Comparison of ENCODE assay signal across 19 cellular contexts in genomic region chr16:48997946-48998345, GRCh38.
DNase-seq lines count a peak whose midpoint lies in the region; ATAC-seq and TF ChIP-seq lines count a peak whose summit lies in the region.
"Had no signal": no experiment of that assay in that cellular context is flagged by ENCODE, and none has a peak within 500 bp of the region (broad histone marks: within the 10 kb centered on the region; RNA-seq: fewer than 3 reads in every experiment).

No MANE protein-coding gene starts in this region.

- H3K27me3 ChIP-seq in GM23338 (ENCODE audit: insufficient read depth) (no peaks in the 10 kb centered on the region), muscle layer of colon (ENCODE audit: control insufficient read depth in 1 of 2, insufficient read depth in 2 of 2, low read length in 2 of 2) (no peaks in the 10 kb centered on the region), rectal smooth muscle tissue (ENCODE audit: control insufficient read depth, insufficient read depth, low read length) (no peaks in the 10 kb centered on the region), stomach (no peaks in the 10 kb centered on the region)
- H3K27me3 ChIP-seq: BLaER1 had no signal

- POLR2A ChIA-PET in naive thymus-derived CD8-positive, alpha-beta T cell (lab: Charles Lee) = no interaction called here

- TF ChIP-seq CTCF in GM23338 (conservative IDR thresholded peaks at IDR 0.05; ENCODE audit: low read depth in 2 of 2) (no peak), type B pancreatic cell (conservative IDR thresholded peaks at IDR 0.05) (no peak), stomach (IDR thresholded peaks at IDR 0.05) (no peak)

- 0 out of 2 replicates have a peak overlapping the region, but pooled peaks have one; percentile 38 for H2AFZ ChIP-seq in GM23338
- H2AFZ ChIP-seq: GM23248 had no signal

- no peak for TF ChIP-seq EP300 in stomach (IDR thresholded peaks at IDR 0.05)

- H3K36me3 ChIP-seq in GM23338 (ENCODE audit: insufficient read depth) (no peaks in the 10 kb centered on the region), muscle layer of colon (ENCODE audit: insufficient read depth, low read length) (no peaks in the 10 kb centered on the region), rectal smooth muscle tissue (ENCODE audit: control insufficient read depth, insufficient read depth, low read length) (no peaks in the 10 kb centered on the region), stomach (no peaks in the 10 kb centered on the region)
- H3K36me3 ChIP-seq: BLaER1, HAP-1 had no signal

- H3K4me3 Mint-ChIP-seq in GM23338 (no peak overlapping the region), type B pancreatic cell (no peak overlapping the region)
- H3K4me3 Mint-ChIP-seq in naive thymus-derived CD8-positive, alpha-beta T cell = no peak overlapping the region
- H3K4me3 Mint-ChIP-seq: B cell; CD8-positive, alpha-beta T cell; HFFc6 had no signal

- H3F3A ChIP-seq in GM23338 (replicated peaks; ENCODE audit: low read depth) = no peaks in the 10 kb centered on the region

- H3K9ac ChIP-seq in muscle layer of colon (ENCODE audit: low read length) (no peak overlapping the region), rectal smooth muscle tissue (ENCODE audit: low read length) (no peak overlapping the region)
- H3K9ac ChIP-seq: BLaER1, GM23248 had no signal

- ATAC-seq in GM23338 = no peak
- no peak for ATAC-seq in naive thymus-derived CD8-positive, alpha-beta T cell
- ATAC-seq: CD8-positive, alpha-beta T cell had no signal

- intact Hi-C loops in stomach (cut with DNase I; ENCODE audit: low total_unique reads) = no loop called here

- H3K4me3 ChIP-seq in GM23338 = no peak overlapping the region
- no peak overlapping the region for H3K4me3 ChIP-seq in muscle layer of colon (ENCODE audit: low read depth in 1 of 2, low read length in 2 of 2)
- no peak overlapping the region for H3K4me3 ChIP-seq in rectal smooth muscle tissue (ENCODE audit: low read length)
- H3K4me3 ChIP-seq in stomach = no peak overlapping the region
- H3K4me3 ChIP-seq: BLaER1, GM23248, HAP-1 had no signal

- H3K36me3 Mint-ChIP-seq in GM23338 (ENCODE audit: low read depth) (no peaks in the 10 kb centered on the region), type B pancreatic cell (no peaks in the 10 kb centered on the region)
- H3K36me3 Mint-ChIP-seq in naive thymus-derived CD8-positive, alpha-beta T cell = peaks cover 0 to 5% (median 2%) of the 10 kb centered on the region in 3 donors
- H3K36me3 Mint-ChIP-seq: CD4-positive, CD25-positive, alpha-beta regulatory T cell; CD8-positive, alpha-beta T cell had no signal

- DNase-seq in GM23338 (ENCODE audit: low spot score) (no peak), type B pancreatic cell (ENCODE audit: extremely low spot score, unreplicated experiment) (peak; percentile 62), stomach (no peak)
- DNase-seq in activated CD8-positive, alpha-beta memory T cell treated with anti-CD3 and anti-CD28 coated beads, Interleukin-2, amount 50 U/mL, for 4 hours = no peak
- DNase-seq in naive thymus-derived CD8-positive, alpha-beta T cell = no peak
- DNase-seq: Caco-2; CD4-positive, CD25-positive, alpha-beta regulatory T cell; CD8-positive, alpha-beta T cell; DMS153; DND-41; GM23248; HFFc6 had no signal

- H3K79me2 ChIP-seq in GM23338 (replicated peaks; ENCODE audit: insufficient read depth) = no peaks in the 10 kb centered on the region

- H3K4me1 Mint-ChIP-seq in GM23338 = peaks cover 18% of the 10 kb centered on the region
- H3K4me1 Mint-ChIP-seq in type B pancreatic cell (ENCODE audit: unreplicated experiment) = peaks cover 16% of the 10 kb centered on the region
- H3K4me1 Mint-ChIP-seq in naive thymus-derived CD8-positive, alpha-beta T cell = no peaks in the 10 kb centered on the region
- H3K4me1 Mint-ChIP-seq: B cell; CD4-positive, CD25-positive, alpha-beta regulatory T cell had no signal

- H4K20me1 ChIP-seq in GM23338 (replicated peaks; ENCODE audit: insufficient read depth) = no peaks in the 10 kb centered on the region
- H4K20me1 ChIP-seq: BLaER1 had no signal

- H3K27me3 Mint-ChIP-seq in GM23338 (ENCODE audit: insufficient read depth, low read depth, poor library complexity) (peaks cover 2% of the 10 kb centered on the region), type B pancreatic cell (peaks cover 21% of the 10 kb centered on the region)
- H3K27me3 Mint-ChIP-seq in naive thymus-derived CD8-positive, alpha-beta T cell = peaks cover 0 to 32% (median 3%) of the 10 kb centered on the region in 5 donors
- H3K27me3 Mint-ChIP-seq: B cell; CD4-positive, CD25-positive, alpha-beta regulatory T cell had no signal

- H3K4me1 ChIP-seq in GM23338 (ENCODE audit: insufficient read depth) (peaks cover 6% of the 10 kb centered on the region; the same call in 1 of the 2 replicates), muscle layer of colon (ENCODE audit: insufficient read depth, low read length) (peaks cover 44% of the 10 kb centered on the region), rectal smooth muscle tissue (ENCODE audit: control insufficient read depth, insufficient read depth, low read length) (peaks cover 4% of the 10 kb centered on the region), stomach (peaks cover 0 to 14% (median 0%) of the 10 kb centered on the region in 4 donors)
- H3K4me1 ChIP-seq: BLaER1, HAP-1 had no signal

- H3K9me3 Mint-ChIP-seq in GM23338 (no peaks in the 10 kb centered on the region), type B pancreatic cell (no peaks in the 10 kb centered on the region)
- H3K9me3 Mint-ChIP-seq in naive thymus-derived CD8-positive, alpha-beta T cell = peaks cover 0 to 15% (median 0%) of the 10 kb centered on the region in 9 donors
- H3K9me3 Mint-ChIP-seq: CD8-positive, alpha-beta T cell had no signal

- TF ChIP-seq POLR2A in stomach (IDR thresholded peaks at IDR 0.05) = no peak

- no peak overlapping the region for H3K4me2 ChIP-seq in GM23338
- H3K4me2 ChIP-seq: BLaER1 had no signal

- H3K9me3 ChIP-seq in muscle layer of colon (ENCODE audit: low read length) (no peaks in the 10 kb centered on the region), stomach (no peaks in the 10 kb centered on the region)
- H3K9me3 ChIP-seq: BLaER1, Caco-2, HAP-1 had no signal

- WGBS in stomach, 5 donors = 75 to 84% (median 82%) methylated on average over 3 of the region's 3 CpGs

- H3K9me2 ChIP-seq in GM23338 (ENCODE audit: insufficient read depth) = no peaks in the 10 kb centered on the region

- H3K27ac ChIP-seq in GM23338 (ENCODE audit: low read depth) (no peak overlapping the region), muscle layer of colon (ENCODE audit: low read depth, low read length) (peak overlapping the region; percentile 61), rectal smooth muscle tissue (ENCODE audit: low read depth, low read length) (peak overlapping the region; percentile 84), stomach (peak overlapping the region in 1 of 5 donors; percentile 63)
- H3K27ac ChIP-seq: 22Rv1, BLaER1, C4-2B, GM23248 had no signal

- H3K27ac Mint-ChIP-seq in GM23338 (no peak overlapping the region; the same call in 1 of the 2 replicates), type B pancreatic cell (no peak overlapping the region)
- H3K27ac Mint-ChIP-seq in naive thymus-derived CD8-positive, alpha-beta T cell = no peak overlapping the region
- H3K27ac Mint-ChIP-seq: B cell; CD8-positive, alpha-beta T cell; HFFc6 had no signal

TF ChIP-seq in GM23338, 12 proteins besides CTCF, POLR2A, EP300 and RAD21 (continues in another document):
- TF ChIP-seq EZH2phosphoT487 (IDR thresholded peaks at IDR 0.05; ENCODE audit: unreplicated experiment) = no peak
- no peak for TF ChIP-seq ZNF331 (CRISPR knock-in tag; IDR thresholded peaks at IDR 0.05; ENCODE audit: low read depth)
